In genomic region chr1:220484135-220484534, GRCh38 we compare ENCODE assay signal across 18 cellular contexts. TPM values are rescaled to one million over a fixed set of nuclear protein-coding genes. Genes with fewer than 3 reads are reported as not detected.
"Had no signal": no experiment of that assay in that cellular context is flagged by ENCODE, and none has a peak within 500 bp of the region (broad histone marks: within the 10 kb centered on the region; RNA-seq: fewer than 3 reads in every experiment).

No MANE protein-coding gene starts in this region.

- H3K4me1 ChIP-seq: SJCRH30, stomach, uterus had no signal

- DNase-seq: activated CD4-positive, alpha-beta T cell treated with anti-CD3 and anti-CD28 coated beads, Interleukin-2, amount 10 ng/mL, durations not matched to agents 24 days and 14 days; activated CD4-positive, CD25-positive, alpha-beta regulatory T cell; activated CD8-positive, alpha-beta memory T cell treated with anti-CD3 and anti-CD28 coated beads for 24 hours; activated naive CD4-positive, alpha-beta T cell; activated naive CD8-positive, alpha-beta T cell treated with anti-CD3 and anti-CD28 coated beads, Interleukin-2, amount 10 ng/mL, durations not matched to agents 7 days and 5 days; anterior cingulate cortex; glutamatergic neuron; posterior cingulate gyrus; SJCRH30; stomach; thyroid gland; uterus had no signal

- H3K36me3 Mint-ChIP-seq: activated naive CD8-positive, alpha-beta T cell treated with anti-CD3 and anti-CD28 coated beads, Interleukin-2, amount 10 ng/mL, durations not matched to agents 7 days and 5 days; memory B cell; natural killer cell treated with Interleukin-12 subunit alpha and Interleukin-12 subunit beta and Interleukin-15 and Interleukin-18, amount 100 ng/mL, for 72 hours had no signal

- H3K27me3 Mint-ChIP-seq: activated CD4-positive, alpha-beta T cell treated with anti-CD3 and anti-CD28 coated beads, Interleukin-2, amount 10 ng/mL, durations not matched to agents 24 days and 14 days; activated naive CD8-positive, alpha-beta T cell treated with anti-CD3 and anti-CD28 coated beads, Interleukin-2, amount 10 ng/mL, durations not matched to agents 7 days and 5 days had no signal

- H3K4me3 Mint-ChIP-seq: activated CD4-positive, alpha-beta T cell treated with anti-CD3 and anti-CD28 coated beads, Interleukin-2, amount 10 ng/mL, durations not matched to agents 24 days and 14 days; activated naive CD8-positive, alpha-beta T cell treated with anti-CD3 and anti-CD28 coated beads, Interleukin-2, amount 10 ng/mL, durations not matched to agents 7 days and 5 days; activated T-helper 1 cell treated with anti-CD3 and anti-CD28 coated beads, Interleukin-12 subunit alpha, Interleukin-12 subunit beta, Interleukin-2, Interleukin-4 antibody, amounts not matched to agents 30 ng/mL and 10 ng/mL and 1 ng/mL, durations not matched to agents 14 hours and 24 hours and 36 hours; memory B cell; natural killer cell treated with Interleukin-12 subunit alpha and Interleukin-12 subunit beta and Interleukin-15 and Interleukin-18, amount 100 ng/mL, for 72 hours had no signal

- H3K27ac ChIP-seq: SJCRH30, stomach, thyroid gland had no signal

- H3K4me1 Mint-ChIP-seq: activated naive CD8-positive, alpha-beta T cell treated with anti-CD3 and anti-CD28 coated beads, Interleukin-2, amount 10 ng/mL, durations not matched to agents 7 days and 5 days had no signal

- H3K36me3 ChIP-seq: SJCRH30, stomach, thyroid gland, uterus had no signal

- ATAC-seq: esophagus mucosa; natural killer cell treated with Interleukin-12 subunit alpha and Interleukin-12 subunit beta and Interleukin-15 and Interleukin-18, amount 100 ng/mL, for 72 hours had no signal

- H3K9me3 Mint-ChIP-seq: activated CD4-positive, alpha-beta T cell treated with anti-CD3 and anti-CD28 coated beads, Interleukin-2, amount 10 ng/mL, durations not matched to agents 24 days and 14 days; activated naive CD8-positive, alpha-beta T cell treated with anti-CD3 and anti-CD28 coated beads, Interleukin-2, amount 10 ng/mL, durations not matched to agents 7 days and 5 days; activated T-helper 1 cell treated with anti-CD3 and anti-CD28 coated beads, Interleukin-12 subunit alpha, Interleukin-12 subunit beta, Interleukin-2, Interleukin-4 antibody, amounts not matched to agents 30 ng/mL and 10 ng/mL and 1 ng/mL, durations not matched to agents 14 hours and 24 hours and 36 hours; memory B cell had no signal

- H3K9me3 ChIP-seq: SJCRH30, stomach, thyroid gland, uterus had no signal

- H3K4me3 ChIP-seq: SJCRH30, stomach, thyroid gland, uterus had no signal

- FAIRE-seq: endometrium had no signal

- H3K27me3 ChIP-seq: SJCRH30, stomach, thyroid gland, uterus had no signal

- H3K27ac Mint-ChIP-seq: activated CD4-positive, alpha-beta T cell treated with anti-CD3 and anti-CD28 coated beads, Interleukin-2, amount 10 ng/mL, durations not matched to agents 24 days and 14 days; activated naive CD8-positive, alpha-beta T cell treated with anti-CD3 and anti-CD28 coated beads, Interleukin-2, amount 10 ng/mL, durations not matched to agents 7 days and 5 days; activated T-helper 1 cell treated with anti-CD3 and anti-CD28 coated beads, Interleukin-12 subunit alpha, Interleukin-12 subunit beta, Interleukin-2, Interleukin-4 antibody, amounts not matched to agents 30 ng/mL and 10 ng/mL and 1 ng/mL, durations not matched to agents 14 hours and 24 hours and 36 hours; memory B cell; natural killer cell treated with Interleukin-12 subunit alpha and Interleukin-12 subunit beta and Interleukin-15 and Interleukin-18, amount 100 ng/mL, for 72 hours had no signal

RNA-seq across cellular contexts. Expression of gene MARK1, which starts 43.8 kb away (rescaled TPM):
- total RNA-seq: activated CD4-positive, alpha-beta T cell treated with anti-CD3 and anti-CD28 coated beads, Interleukin-2, amount 10 ng/mL, durations not matched to agents 24 days and 14 days; activated naive CD8-positive, alpha-beta T cell treated with anti-CD3 and anti-CD28 coated beads, Interleukin-2, amount 10 ng/mL, durations not matched to agents 7 days and 5 days; activated T-helper 1 cell treated with anti-CD3 and anti-CD28 coated beads, Interleukin-12 subunit alpha, Interleukin-12 subunit beta, Interleukin-2, Interleukin-4 antibody, amounts not matched to agents 30 ng/mL and 10 ng/mL and 1 ng/mL, durations not matched to agents 14 hours and 24 hours and 36 hours; natural killer cell treated with Interleukin-12 subunit alpha and Interleukin-12 subunit beta and Interleukin-15 and Interleukin-18, amount 100 ng/mL, for 72 hours; T-helper 2 cell treated with Interferon-gamma antibody and Interleukin-4, amounts not matched to agents 100 ng/mL and 5 ng/mL, for 36 hours had no signal
